14 cellular contexts compared by ENCODE assay signal in genomic region chr19:43467730-43468129, GRCh38. TPM values are rescaled to one million over a fixed set of nuclear protein-coding genes. Genes with fewer than 3 reads are reported as not detected.
A peak's percentile ranks its signal among the peaks of the same experiment; 100 is the strongest.
DNase-seq lines count a peak whose midpoint lies in the region; ATAC-seq and TF ChIP-seq lines count a peak whose summit lies in the region.
"Had no signal": no experiment of that assay in that cellular context is flagged by ENCODE, and none has a peak within 500 bp of the region (broad histone marks: within the 10 kb centered on the region; RNA-seq: fewer than 3 reads in every experiment).

No MANE protein-coding gene starts in this region.

- H3K27me3 Mint-ChIP-seq in CD8-positive, alpha-beta memory T cell, result no peaks in the 10 kb centered on the region
- H3K27me3 Mint-ChIP-seq in MCF 10A (ENCODE audit: insufficient read depth, unreplicated experiment), result no peaks in the 10 kb centered on the region

- no peaks in the 10 kb centered on the region for H3K36me3 ChIP-seq in CD8-positive, alpha-beta memory T cell (ENCODE audit: insufficient read depth, low read length)

- no peaks in the 10 kb centered on the region for H3K9me3 ChIP-seq in CD8-positive, alpha-beta memory T cell (ENCODE audit: low read length)

- H3K4me3 Mint-ChIP-seq in CD8-positive, alpha-beta memory T cell, result peak overlapping the region in 1 of 7 donors; percentile 2
- H3K4me3 Mint-ChIP-seq in MCF 10A (ENCODE audit: unreplicated experiment), result no peak overlapping the region
- H3K4me3 Mint-ChIP-seq: brain had no signal

- H3K4me3 ChIP-seq in CD8-positive, alpha-beta memory T cell (ENCODE audit: low read length), result no peak overlapping the region

- H3K4me1 ChIP-seq in CD8-positive, alpha-beta memory T cell (ENCODE audit: insufficient read depth, low read length), result peaks cover 54% of the 10 kb centered on the region

- ATAC-seq in GM21515 (IDR thresholded peaks at IDR 0.05; ENCODE audit: unreplicated experiment), result no peak
- ATAC-seq in GM19467 (IDR thresholded peaks at IDR 0.05; ENCODE audit: unreplicated experiment), result no peak
- no peak for ATAC-seq in HG03571 (IDR thresholded peaks at IDR 0.05; ENCODE audit: unreplicated experiment)
- no peak for ATAC-seq in HG03175 (IDR thresholded peaks at IDR 0.05; ENCODE audit: unreplicated experiment)

- H3K36me3 Mint-ChIP-seq in CD8-positive, alpha-beta memory T cell, result peaks cover 0 to 3% (median 0%) of the 10 kb centered on the region in 3 donors
- no peaks in the 10 kb centered on the region for H3K36me3 Mint-ChIP-seq in MCF 10A (ENCODE audit: insufficient read depth, unreplicated experiment)
- H3K36me3 Mint-ChIP-seq: brain had no signal

- H3K27ac ChIP-seq in CD8-positive, alpha-beta memory T cell (ENCODE audit: low read depth, low read length), result no peak overlapping the region

- H3K4me1 Mint-ChIP-seq in CD8-positive, alpha-beta memory T cell, result peaks cover 33 to 56% (median 42%) of the 10 kb centered on the region in 3 donors
- H3K4me1 Mint-ChIP-seq in MCF 10A (ENCODE audit: insufficient read depth, unreplicated experiment), result peaks cover 47% of the 10 kb centered on the region

- POLR2A ChIA-PET in CD8-positive, alpha-beta memory T cell (lab: Charles Lee), result no interaction called here
- POLR2A ChIA-PET in MCF 10A (lab: Yijun Ruan, JAX), result interaction anchor here (0.6 to 1.5 kb wide), 5 partner anchors 36 to 136 kb away, joined by 3 to 9 read pairs (median 4); partner anchors contain the start of gene PHLDB3

- H3K27ac Mint-ChIP-seq in CD8-positive, alpha-beta memory T cell, result peak overlapping the region; percentile 45 to 97 (median 87)
- H3K27ac Mint-ChIP-seq in MCF 10A (ENCODE audit: low read depth, unreplicated experiment), result peak overlapping the region; percentile 91
- H3K27ac Mint-ChIP-seq: brain had no signal

- H3K9me3 Mint-ChIP-seq in CD8-positive, alpha-beta memory T cell, result no peaks in the 10 kb centered on the region
- no peaks in the 10 kb centered on the region for H3K9me3 Mint-ChIP-seq in MCF 10A (ENCODE audit: unreplicated experiment)
- H3K9me3 Mint-ChIP-seq: brain had no signal

- TF ChIP-seq CTCF in MCF 10A (IDR thresholded peaks at IDR 0.05; ENCODE audit: unreplicated experiment), result no peak

- BruUV-seq in MCF 10A (replicated peaks; lab: Mats Ljungman, UMichigan), result no TSS peak

- DNase-seq in CD8-positive, alpha-beta memory T cell, result no peak
- DNase-seq in M059J (ENCODE audit: low read depth) (peak; percentile 85), MCF 10A (ENCODE audit: unreplicated experiment) (peak; percentile 70), lung microvascular endothelial cell (ENCODE audit: low read depth in 2 of 2) (peak; percentile 68 to 72)
- DNase-seq: activated CD8-positive, alpha-beta memory T cell treated with anti-CD3 and anti-CD28 coated beads, Interleukin-2, amount 50 U/mL, for 48 hours; DMS 273 treated with DMSO at 0.1 percent for 48 hours; NCI-H1417; trophoblast cell had no signal

- intact Hi-C loops in MCF 10A (cut with micrococcal nuclease), result no loop called here

- H3K27me3 ChIP-seq in CD8-positive, alpha-beta memory T cell (ENCODE audit: insufficient read depth, low read length, poor library complexity, severe bottlenecking), result no peaks in the 10 kb centered on the region

- CTCF ChIA-PET in CD8-positive, alpha-beta memory T cell (lab: Charles Lee), result interaction anchor here (1.2 kb wide), 1 partner anchor 21 kb away, joined by 3 read pairs; no protein-coding TSS in a partner anchor
- CTCF ChIA-PET in MCF 10A (lab: Yijun Ruan, JAX), result interaction anchor here (1.8 to 6.1 kb wide), 2 partner anchors 21 to 52 kb away, joined by 5 to 39 read pairs; no protein-coding TSS in a partner anchor

RNA-seq across cellular contexts. Expression of gene LYPD3, which starts 2.3 kb away (rescaled TPM):
- 1 to 10 TPM in 1 of 2 experiments, under 1 TPM in 1; 0.84 to 1.2 TPM for total RNA-seq in CD8-positive, alpha-beta memory T cell
- polyA plus RNA-seq in CD8-positive, alpha-beta memory T cell, result 3.8 TPM
- 0.27 and 0.34 TPM in 2 replicates for total RNA-seq in M059J (2014; rRNA removed; shearing (Covaris generic))
- total RNA-seq in MCF 10A (2022) (2.5 and 3.1 TPM in 2 replicates), lung microvascular endothelial cell (0.22 and 0.79 TPM in 2 replicates)
- total RNA-seq: glomerular endothelial cell had no signal

RNA-seq across cellular contexts. Expression of gene PHLDB3, which starts 36.8 kb away (rescaled TPM):
- 10 to 100 TPM; 13.5 to 15.4 TPM for total RNA-seq in CD8-positive, alpha-beta memory T cell
- 8.1 TPM for polyA plus RNA-seq in CD8-positive, alpha-beta memory T cell
- 3.7 and 8.6 TPM in 2 replicates for total RNA-seq in M059J (2014; rRNA removed; shearing (Covaris generic))
- 9.9 and 11.8 TPM in 2 replicates for total RNA-seq in MCF 10A (2022)
- total RNA-seq in lung microvascular endothelial cell, result 23.1 and 79.8 TPM in 2 replicates

RNA-seq across cellular contexts. Expression of gene TEX101, which starts 53.0 kb away (rescaled TPM):
- not detected for total RNA-seq in CD8-positive, alpha-beta memory T cell
- polyA plus RNA-seq in CD8-positive, alpha-beta memory T cell, result not detected
- total RNA-seq in M059J (2014; rRNA removed; shearing (Covaris generic)), result not detected in 2 replicates
- total RNA-seq in MCF 10A (2022) (not detected in 2 replicates), lung microvascular endothelial cell (not detected in 2 replicates)
- total RNA-seq: glomerular endothelial cell had no signal

RNA-seq across cellular contexts. Expression of gene ETHE1, which starts 59.3 kb away (rescaled TPM):
- total RNA-seq in CD8-positive, alpha-beta memory T cell, result 10 to 100 TPM; 34.4 to 42.3 TPM
- polyA plus RNA-seq in CD8-positive, alpha-beta memory T cell, result 77.0 TPM
- total RNA-seq in M059J (2014; rRNA removed; shearing (Covaris generic)), result 28.3 and 29.3 TPM in 2 replicates
- total RNA-seq in MCF 10A (2022) (78.0 and 94.4 TPM in 2 replicates), lung microvascular endothelial cell (106 and 137 TPM in 2 replicates)

Comparison
In these comparisons a context has a peak if more than half of its experiments do, and no peak if none do; other contexts are left out.
1. DNase-seq: peak in M059J (single experiment), MCF 10A (single experiment) and lung microvascular endothelial cell (2 of 2); none in CD8-positive, alpha-beta memory T cell (0 of 5).